In genomic region chr19:17998827-17999150, GRCh38 we compare ENCODE assay signal across 20 cellular contexts. TPM values are rescaled to one million over a fixed set of nuclear protein-coding genes. Genes with fewer than 3 reads are reported as not detected.
DNase-seq lines count a peak whose midpoint lies in the region; ATAC-seq and TF ChIP-seq lines count a peak whose summit lies in the region.
"Had no signal": no experiment of that assay in that cellular context is flagged by ENCODE, and none has a peak within 500 bp of the region (broad histone marks: within the 10 kb centered on the region; RNA-seq: fewer than 3 reads in every experiment).

No MANE protein-coding gene starts in this region.

- H3K9me3 ChIP-seq in CD4-positive, alpha-beta T cell (ENCODE audit: control insufficient read depth, low read length), result no peaks in the 10 kb centered on the region
- H3K9me3 ChIP-seq in MM.1S (replicated peaks; ENCODE audit: insufficient read depth, low read length), result no peaks in the 10 kb centered on the region
- no peaks in the 10 kb centered on the region for H3K9me3 ChIP-seq in right atrium auricular region
- H3K9me3 ChIP-seq: Peyer's patch, SK-N-SH, thoracic aorta had no signal

- DNase-seq in CD4-positive, alpha-beta T cell, result no peak
- DNase-seq in H7 (peak; percentile 64), activated B cell treated with CpG ODN at 0.5 μM for 24 hours (no peak), naive B cell (no peak), MM.1S (no peak), LoVo (ENCODE audit: low spot score) (no peak), right atrium auricular region (ENCODE audit: low spot score) (no peak), NCI-H510A treated with DMSO at 0.1 percent for 48 hours (lab: John Stamatoyannopoulos, UW) (no peak)
- DNase-seq: activated T-cell treated with anti-CD3 and anti-CD28 coated beads, Interleukin-2, amount 50 U/mL, for 72 hours; amygdala; cerebellar nuclear complex; head of caudate nucleus; NCI-H2171; NCI-H748 treated with DMSO at 0.1 percent for 48 hours; SK-N-SH; stimulated activated CD4-positive, alpha-beta T cell treated with anti-CD3 and anti-CD28 coated beads, Interleukin-4, amount 100 ng/mL, for 24 hours had no signal

- peaks cover 4% of the 10 kb centered on the region for H3K27me3 Mint-ChIP-seq in CD4-positive, alpha-beta T cell
- no peaks in the 10 kb centered on the region for H3K27me3 Mint-ChIP-seq in activated B cell treated with CpG ODN at 0.5 μM for 24 hours
- H3K27me3 Mint-ChIP-seq in naive B cell, result no peaks in the 10 kb centered on the region

- no peaks in the 10 kb centered on the region for H3K9me2 ChIP-seq in MM.1S (replicated peaks; ENCODE audit: insufficient read depth, low read length)
- H3K9me2 ChIP-seq: SK-N-SH had no signal

- intact Hi-C loops in CD4-positive, alpha-beta T cell (cut with DNase I, micrococcal nuclease), result loop anchor here in 1 of 2 experiments (1.0 to 5.0 kb wide), 2 partner anchors 139 to 296 kb away; partner anchors contain the start of gene RPL18A
- intact Hi-C loops in activated B cell treated with CpG ODN at 0.5 μM for 24 hours (cut with micrococcal nuclease), result loop anchor here (5.0 kb wide), 1 partner anchor 126 kb away; the partner anchor contains the start of gene SLC5A5

- peak overlapping the region; percentile 98 for H3K27ac Mint-ChIP-seq in CD4-positive, alpha-beta T cell
- H3K27ac Mint-ChIP-seq in activated B cell treated with CpG ODN at 0.5 μM for 24 hours, result peak overlapping the region; percentile 69
- peak overlapping the region; percentile 80 to 100 (median 100) for H3K27ac Mint-ChIP-seq in naive B cell
- H3K27ac Mint-ChIP-seq: activated T-cell treated with anti-CD3 and anti-CD28 coated beads, Interleukin-2, amount 50 U/mL, for 72 hours; progenitor cell of endocrine pancreas had no signal

- TF ChIP-seq CTCF in CD4-positive, alpha-beta T cell (IDR thresholded peaks at IDR 0.05), result no peak
- TF ChIP-seq CTCF in activated B cell treated with CpG ODN at 0.5 μM for 24 hours (IDR thresholded peaks at IDR 0.05) (no peak), MM.1S (IDR thresholded peaks at IDR 0.05; ENCODE audit: low read length) (no peak), right atrium auricular region (IDR thresholded peaks at IDR 0.05) (no peak)

- ATAC-seq in CD4-positive, alpha-beta T cell (ENCODE audit: poor library complexity), result no peak
- no peak for ATAC-seq in activated B cell treated with CpG ODN at 0.5 μM for 24 hours (ENCODE audit: low read depth)
- ATAC-seq in naive B cell (ENCODE audit: low read depth in 2 of 2), result no peak
- ATAC-seq: activated T-cell treated with anti-CD3 and anti-CD28 coated beads, Interleukin-2, amount 50 U/mL, for 72 hours had no signal

- H3K36me3 Mint-ChIP-seq in CD4-positive, alpha-beta T cell (ENCODE audit: low read depth), result peaks cover 6% of the 10 kb centered on the region
- H3K36me3 Mint-ChIP-seq in activated B cell treated with CpG ODN at 0.5 μM for 24 hours (ENCODE audit: low read depth), result peaks cover 6% of the 10 kb centered on the region
- no peaks in the 10 kb centered on the region for H3K36me3 Mint-ChIP-seq in naive B cell

- H3K9me3 Mint-ChIP-seq in CD4-positive, alpha-beta T cell, result no peaks in the 10 kb centered on the region
- H3K9me3 Mint-ChIP-seq in activated B cell treated with CpG ODN at 0.5 μM for 24 hours, result no peaks in the 10 kb centered on the region
- H3K9me3 Mint-ChIP-seq in naive B cell, result no peaks in the 10 kb centered on the region
- H3K9me3 Mint-ChIP-seq: activated T-cell treated with anti-CD3 and anti-CD28 coated beads, Interleukin-2, amount 50 U/mL, for 72 hours had no signal

- POLR2A ChIA-PET in CD4-positive, alpha-beta T cell (lab: Charles Lee), result no interaction called here
- POLR2A ChIA-PET in activated B cell treated with CpG ODN at 0.5 μM for 24 hours (lab: Charles Lee), result interaction anchor here (0.6 to 2.8 kb wide), 6 partner anchors 46 to 392 kb away, joined by 3 to 39 read pairs (median 4); partner anchors contain the start of genes CCDC124 and RPL18A

- H3K9ac ChIP-seq in MM.1S (ENCODE audit: low read length), result no peak overlapping the region
- H3K9ac ChIP-seq: SK-N-SH had no signal

- H4K20me1 ChIP-seq in MM.1S (ENCODE audit: insufficient read depth, low read length), result no peaks in the 10 kb centered on the region

- peaks cover 28% of the 10 kb centered on the region for H3K4me1 Mint-ChIP-seq in CD4-positive, alpha-beta T cell (ENCODE audit: low read depth)
- H3K4me1 Mint-ChIP-seq in activated B cell treated with CpG ODN at 0.5 μM for 24 hours, result peaks cover 34% of the 10 kb centered on the region
- H3K4me1 Mint-ChIP-seq in naive B cell, result peaks cover 21 to 38% (median 22%) of the 10 kb centered on the region in 3 donors

- no peak overlapping the region for H3K4me2 ChIP-seq in MM.1S (ENCODE audit: low read depth, low read length)
- H3K4me2 ChIP-seq: SK-N-SH, smooth muscle cell had no signal

- no peaks in the 10 kb centered on the region for H3K4me1 ChIP-seq in MM.1S (ENCODE audit: low read length)
- peaks cover 0 to 16% of the 10 kb centered on the region in 2 donors for H3K4me1 ChIP-seq in right atrium auricular region

- peak overlapping the region; percentile 76 for H3K4me3 Mint-ChIP-seq in CD4-positive, alpha-beta T cell
- H3K4me3 Mint-ChIP-seq in activated B cell treated with CpG ODN at 0.5 μM for 24 hours, result peak overlapping the region; percentile 44
- peak overlapping the region in 6 of 8 donors; percentile 35 to 75 (median 63) for H3K4me3 Mint-ChIP-seq in naive B cell

- H3K4me3 ChIP-seq in H7 (ENCODE audit: insufficient read depth, low read depth, low read length), result no peak overlapping the region
- H3K4me3 ChIP-seq in MM.1S (ENCODE audit: low read length), result no peak overlapping the region
- H3K4me3 ChIP-seq in right atrium auricular region, result no peak overlapping the region
- H3K4me3 ChIP-seq: Peyer's patch, smooth muscle cell, thoracic aorta had no signal

- H3K79me2 ChIP-seq in MM.1S (ENCODE audit: low read length), result no peaks in the 10 kb centered on the region

- H3F3A ChIP-seq in MM.1S (ENCODE audit: insufficient read depth, low read length), result no peaks in the 10 kb centered on the region

- no peak overlapping the region for H2AFZ ChIP-seq in MM.1S (ENCODE audit: low read length)

- H3K27me3 ChIP-seq in CD4-positive, alpha-beta T cell (ENCODE audit: control insufficient read depth, insufficient read depth, low read length), result no peaks in the 10 kb centered on the region
- H3K27me3 ChIP-seq in H7 (ENCODE audit: control insufficient read depth, insufficient read depth, low read length), result peaks cover 29% of the 10 kb centered on the region
- H3K27me3 ChIP-seq in MM.1S (replicated peaks; ENCODE audit: insufficient read depth, low read length), result peaks cover 85% of the 10 kb centered on the region
- no peaks in the 10 kb centered on the region for H3K27me3 ChIP-seq in right atrium auricular region
- H3K27me3 ChIP-seq: Peyer's patch had no signal

- H3K27ac ChIP-seq in CD4-positive, alpha-beta T cell (ENCODE audit: low read depth, low read length), result no peak overlapping the region
- H3K27ac ChIP-seq in MM.1S (ENCODE audit: low read length), result no peak overlapping the region
- H3K27ac ChIP-seq in right atrium auricular region, result no peak overlapping the region
- H3K27ac ChIP-seq: Peyer's patch, thoracic aorta had no signal

- CTCF ChIA-PET in CD4-positive, alpha-beta T cell (lab: Charles Lee), result interaction anchor here (2.4 to 5.2 kb wide), 3 partner anchors 60 to 139 kb away, joined by 20 to 89 read pairs (median 24); partner anchors contain the start of genes CCDC124 and RPL18A
- CTCF ChIA-PET in activated B cell treated with CpG ODN at 0.5 μM for 24 hours (lab: Charles Lee), result interaction anchor here (8.6 kb wide), 1 partner anchor 60 kb away, joined by 227 read pairs; no protein-coding TSS in a partner anchor

- H3K36me3 ChIP-seq in H7 (replicated peaks; ENCODE audit: control insufficient read depth, insufficient read depth, low read length), result no peaks in the 10 kb centered on the region
- no peaks in the 10 kb centered on the region for H3K36me3 ChIP-seq in MM.1S (replicated peaks; ENCODE audit: insufficient read depth, low read length)
- no peaks in the 10 kb centered on the region for H3K36me3 ChIP-seq in right atrium auricular region
- H3K36me3 ChIP-seq: Peyer's patch, thoracic aorta had no signal

RNA-seq across cellular contexts. Expression of gene ARRDC2, which starts 9.2 kb away (rescaled TPM):
- total RNA-seq in CD4-positive, alpha-beta T cell, result 100 to 1,000 TPM; 325 to 341 TPM
- total RNA-seq in H7 (2014; rRNA removed; shearing (Covaris generic)), result 4.8 and 14.0 TPM in 2 replicates
- total RNA-seq in activated B cell treated with CpG ODN at 0.5 μM for 24 hours, result 147 and 168 TPM in 2 replicates
- 100 to 1,000 TPM in 1 of 6 donors, 10 to 100 TPM in 5; 47.7 to 110 (median 50.8) TPM for polyA plus RNA-seq in naive B cell (ENCODE audit: low read depth in 6 of 6)
- 10 to 100 TPM; 26.7 to 42.4 TPM for total RNA-seq in right atrium auricular region

RNA-seq across cellular contexts. Expression of gene KCNN1, which starts 31.9 kb away (rescaled TPM):
- not detected for total RNA-seq in CD4-positive, alpha-beta T cell
- 4.3 and 7.4 TPM in 2 replicates for total RNA-seq in H7 (2014; rRNA removed; shearing (Covaris generic))
- total RNA-seq in activated B cell treated with CpG ODN at 0.5 μM for 24 hours (0.17 TPM in 1 of 2 replicates, not detected in the other), right atrium auricular region (under 1 TPM; 0.56 to 0.63 TPM)
- under 1 TPM in 1 of 6 donors, not detected in 5; 0.27 TPM for polyA plus RNA-seq in naive B cell (ENCODE audit: low read depth in 6 of 6)
- total RNA-seq: Peyer's patch had no signal
